Comparison of ENCODE assay signal across 1 cellular context in the genomic region with DNA sequence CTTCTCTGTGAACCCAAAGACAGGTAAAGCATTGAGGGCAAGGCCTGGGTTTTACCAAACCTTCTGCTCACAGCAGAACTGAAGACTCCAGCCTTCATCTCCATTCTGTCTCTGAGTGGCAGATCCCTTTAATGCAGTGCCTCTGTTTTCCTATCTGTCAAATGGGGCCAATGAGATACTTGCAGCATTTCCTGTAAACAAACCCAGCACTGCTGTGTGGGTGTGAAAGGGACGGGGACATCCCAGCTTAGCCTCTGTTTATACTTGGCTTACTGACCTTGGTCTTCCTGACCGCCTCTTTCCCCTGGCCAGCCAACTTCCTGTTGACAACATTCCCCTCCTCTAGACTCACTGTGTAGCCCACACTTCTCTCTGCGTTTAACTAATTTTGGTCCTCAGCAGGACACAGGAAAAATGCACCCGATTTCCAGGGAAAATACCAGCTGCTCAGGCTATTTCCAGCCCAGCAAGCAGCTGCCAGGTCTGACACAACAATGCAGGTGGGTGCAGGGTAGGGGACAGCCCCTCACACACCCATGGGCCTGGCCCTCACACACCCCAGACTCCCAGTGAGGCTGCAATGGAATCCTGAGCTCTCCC.
TF ChIP-seq lines count a peak whose summit lies in the region.

No MANE protein-coding gene starts in this region.

TF ChIP-seq in HepG2, 621 proteins besides CTCF, POLR2A, EP300 and RAD21 (continued from another document and continues in another):
- TF ChIP-seq, protein P1, sequence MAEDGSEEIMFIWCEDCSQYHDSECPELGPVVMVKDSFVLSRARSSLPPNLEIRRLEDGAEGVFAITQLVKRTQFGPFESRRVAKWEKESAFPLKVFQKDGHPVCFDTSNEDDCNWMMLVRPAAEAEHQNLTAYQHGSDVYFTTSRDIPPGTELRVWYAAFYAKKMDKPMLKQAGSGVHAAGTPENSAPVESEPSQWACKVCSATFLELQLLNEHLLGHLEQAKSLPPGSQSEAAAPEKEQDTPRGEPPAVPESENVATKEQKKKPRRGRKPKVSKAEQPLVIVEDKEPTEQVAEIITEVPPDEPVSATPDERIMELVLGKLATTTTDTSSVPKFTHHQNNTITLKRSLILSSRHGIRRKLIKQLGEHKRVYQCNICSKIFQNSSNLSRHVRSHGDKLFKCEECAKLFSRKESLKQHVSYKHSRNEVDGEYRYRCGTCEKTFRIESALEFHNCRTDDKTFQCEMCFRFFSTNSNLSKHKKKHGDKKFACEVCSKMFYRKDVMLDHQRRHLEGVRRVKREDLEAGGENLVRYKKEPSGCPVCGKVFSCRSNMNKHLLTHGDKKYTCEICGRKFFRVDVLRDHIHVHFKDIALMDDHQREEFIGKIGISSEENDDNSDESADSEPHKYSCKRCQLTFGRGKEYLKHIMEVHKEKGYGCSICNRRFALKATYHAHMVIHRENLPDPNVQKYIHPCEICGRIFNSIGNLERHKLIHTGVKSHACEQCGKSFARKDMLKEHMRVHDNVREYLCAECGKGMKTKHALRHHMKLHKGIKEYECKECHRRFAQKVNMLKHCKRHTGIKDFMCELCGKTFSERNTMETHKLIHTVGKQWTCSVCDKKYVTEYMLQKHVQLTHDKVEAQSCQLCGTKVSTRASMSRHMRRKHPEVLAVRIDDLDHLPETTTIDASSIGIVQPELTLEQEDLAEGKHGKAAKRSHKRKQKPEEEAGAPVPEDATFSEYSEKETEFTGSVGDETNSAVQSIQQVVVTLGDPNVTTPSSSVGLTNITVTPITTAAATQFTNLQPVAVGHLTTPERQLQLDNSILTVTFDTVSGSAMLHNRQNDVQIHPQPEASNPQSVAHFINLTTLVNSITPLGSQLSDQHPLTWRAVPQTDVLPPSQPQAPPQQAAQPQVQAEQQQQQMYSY (CRISPR knock-in tag; IDR thresholded peaks at IDR 0.05): no peak
- no peak for TF ChIP-seq ZNF709 (CRISPR knock-in tag; IDR thresholded peaks at IDR 0.05)
- TF ChIP-seq HNF4G (IDR thresholded peaks at IDR 0.05; ENCODE audit: borderline replicate concordance, low read depth, low read length): no peak
- no peak for TF ChIP-seq HNF4G (CRISPR knock-in tag; IDR thresholded peaks at IDR 0.05; ENCODE audit: borderline replicate concordance, low read depth)
- no peak for TF ChIP-seq HNRNPL (IDR thresholded peaks at IDR 0.05; ENCODE audit: low read depth, low read length)
- 0 out of 2 replicates have a peak, but pooled peaks have one; percentile 50 for TF ChIP-seq ZNF34 (CRISPR knock-in tag; IDR thresholded peaks at IDR 0.05; ENCODE audit: borderline replicate concordance)
- TF ChIP-seq ZNF816 (CRISPR knock-in tag; IDR thresholded peaks at IDR 0.05; ENCODE audit: borderline replicate concordance): peak; percentile 70
- TF ChIP-seq, protein P2, sequence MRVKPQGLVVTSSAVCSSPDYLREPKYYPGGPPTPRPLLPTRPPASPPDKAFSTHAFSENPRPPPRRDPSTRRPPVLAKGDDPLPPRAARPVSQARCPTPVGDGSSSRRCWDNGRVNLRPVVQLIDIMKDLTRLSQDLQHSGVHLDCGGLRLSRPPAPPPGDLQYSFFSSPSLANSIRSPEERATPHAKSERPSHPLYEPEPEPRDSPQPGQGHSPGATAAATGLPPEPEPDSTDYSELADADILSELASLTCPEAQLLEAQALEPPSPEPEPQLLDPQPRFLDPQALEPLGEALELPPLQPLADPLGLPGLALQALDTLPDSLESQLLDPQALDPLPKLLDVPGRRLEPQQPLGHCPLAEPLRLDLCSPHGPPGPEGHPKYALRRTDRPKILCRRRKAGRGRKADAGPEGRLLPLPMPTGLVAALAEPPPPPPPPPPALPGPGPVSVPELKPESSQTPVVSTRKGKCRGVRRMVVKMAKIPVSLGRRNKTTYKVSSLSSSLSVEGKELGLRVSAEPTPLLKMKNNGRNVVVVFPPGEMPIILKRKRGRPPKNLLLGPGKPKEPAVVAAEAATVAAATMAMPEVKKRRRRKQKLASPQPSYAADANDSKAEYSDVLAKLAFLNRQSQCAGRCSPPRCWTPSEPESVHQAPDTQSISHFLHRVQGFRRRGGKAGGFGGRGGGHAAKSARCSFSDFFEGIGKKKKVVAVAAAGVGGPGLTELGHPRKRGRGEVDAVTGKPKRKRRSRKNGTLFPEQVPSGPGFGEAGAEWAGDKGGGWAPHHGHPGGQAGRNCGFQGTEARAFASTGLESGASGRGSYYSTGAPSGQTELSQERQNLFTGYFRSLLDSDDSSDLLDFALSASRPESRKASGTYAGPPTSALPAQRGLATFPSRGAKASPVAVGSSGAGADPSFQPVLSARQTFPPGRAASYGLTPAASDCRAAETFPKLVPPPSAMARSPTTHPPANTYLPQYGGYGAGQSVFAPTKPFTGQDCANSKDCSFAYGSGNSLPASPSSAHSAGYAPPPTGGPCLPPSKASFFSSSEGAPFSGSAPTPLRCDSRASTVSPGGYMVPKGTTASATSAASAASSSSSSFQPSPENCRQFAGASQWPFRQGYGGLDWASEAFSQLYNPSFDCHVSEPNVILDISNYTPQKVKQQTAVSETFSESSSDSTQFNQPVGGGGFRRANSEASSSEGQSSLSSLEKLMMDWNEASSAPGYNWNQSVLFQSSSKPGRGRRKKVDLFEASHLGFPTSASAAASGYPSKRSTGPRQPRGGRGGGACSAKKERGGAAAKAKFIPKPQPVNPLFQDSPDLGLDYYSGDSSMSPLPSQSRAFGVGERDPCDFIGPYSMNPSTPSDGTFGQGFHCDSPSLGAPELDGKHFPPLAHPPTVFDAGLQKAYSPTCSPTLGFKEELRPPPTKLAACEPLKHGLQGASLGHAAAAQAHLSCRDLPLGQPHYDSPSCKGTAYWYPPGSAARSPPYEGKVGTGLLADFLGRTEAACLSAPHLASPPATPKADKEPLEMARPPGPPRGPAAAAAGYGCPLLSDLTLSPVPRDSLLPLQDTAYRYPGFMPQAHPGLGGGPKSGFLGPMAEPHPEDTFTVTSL (CRISPR knock-in tag; IDR thresholded peaks at IDR 0.05; ENCODE audit: borderline replicate concordance): peak; percentile 90; the same call in 1 of the 2 replicates
- TF ChIP-seq, protein P3, sequence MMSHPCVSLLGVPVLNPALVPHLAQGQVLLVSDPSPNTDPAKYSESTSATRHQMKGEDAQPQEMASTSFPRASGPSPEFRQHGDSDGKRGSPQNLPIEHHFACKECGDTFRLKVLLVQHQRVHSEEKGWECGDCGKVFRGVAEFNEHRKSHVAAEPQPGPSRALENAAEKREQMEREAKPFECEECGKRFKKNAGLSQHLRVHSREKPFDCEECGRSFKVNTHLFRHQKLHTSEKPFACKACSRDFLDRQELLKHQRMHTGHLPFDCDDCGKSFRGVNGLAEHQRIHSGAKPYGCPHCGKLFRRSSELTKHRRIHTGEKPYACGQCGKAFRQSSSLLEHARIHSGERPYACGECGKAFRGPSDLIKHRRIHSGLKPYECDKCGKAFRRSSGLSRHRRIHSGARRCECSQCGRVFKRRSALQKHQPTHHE (CRISPR knock-in tag; IDR thresholded peaks at IDR 0.05; ENCODE audit: borderline replicate concordance): no peak
- TF ChIP-seq, protein P4, sequence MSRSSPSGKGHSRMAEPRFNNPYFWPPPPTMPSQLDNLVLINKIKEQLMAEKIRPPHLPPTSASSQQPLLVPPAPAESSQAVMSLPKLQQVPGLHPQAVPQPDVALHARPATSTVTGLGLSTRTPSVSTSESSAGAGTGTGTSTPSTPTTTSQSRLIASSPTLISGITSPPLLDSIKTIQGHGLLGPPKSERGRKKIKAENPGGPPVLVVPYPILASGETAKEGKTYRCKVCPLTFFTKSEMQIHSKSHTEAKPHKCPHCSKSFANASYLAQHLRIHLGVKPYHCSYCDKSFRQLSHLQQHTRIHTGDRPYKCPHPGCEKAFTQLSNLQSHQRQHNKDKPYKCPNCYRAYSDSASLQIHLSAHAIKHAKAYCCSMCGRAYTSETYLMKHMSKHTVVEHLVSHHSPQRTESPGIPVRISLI (CRISPR knock-in tag; IDR thresholded peaks at IDR 0.05; ENCODE audit: borderline replicate concordance): peak; percentile 41; the same call in 1 of the 2 replicates
- TF ChIP-seq, protein P5, sequence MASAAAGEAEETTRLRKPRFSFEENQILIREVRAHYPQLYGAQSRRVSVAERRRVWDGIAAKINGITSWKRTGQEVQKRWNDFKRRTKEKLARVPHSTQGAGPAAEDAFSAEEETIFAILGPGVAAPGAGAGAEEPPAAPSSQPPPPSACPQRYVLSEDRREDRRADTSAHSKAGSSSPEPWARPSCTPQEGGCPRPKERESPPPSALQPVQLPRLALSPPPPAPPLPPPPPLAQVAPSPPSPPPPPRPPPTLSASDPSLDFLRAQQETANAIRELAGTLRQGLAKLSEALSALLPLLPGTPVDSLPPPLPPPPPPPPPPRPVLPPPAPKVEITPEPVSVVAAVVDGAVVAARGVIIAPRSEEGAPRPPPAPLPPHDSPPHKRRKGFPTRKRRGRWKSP (CRISPR knock-in tag; IDR thresholded peaks at IDR 0.05): peak; percentile 33; the same call in 1 of the 2 replicates
- TF ChIP-seq FLYWCH1 (CRISPR knock-in tag; IDR thresholded peaks at IDR 0.05): no peak
- TF ChIP-seq SATB2 (CRISPR knock-in tag; IDR thresholded peaks at IDR 0.05): peak; percentile 55; the same call in 1 of the 2 replicates
- peak; percentile 91 for TF ChIP-seq FOXP1 (IDR thresholded peaks at IDR 0.05)
- peak; percentile 99 for TF ChIP-seq FOXP1 (CRISPR knock-in tag; IDR thresholded peaks at IDR 0.05)
- TF ChIP-seq, protein P6, sequence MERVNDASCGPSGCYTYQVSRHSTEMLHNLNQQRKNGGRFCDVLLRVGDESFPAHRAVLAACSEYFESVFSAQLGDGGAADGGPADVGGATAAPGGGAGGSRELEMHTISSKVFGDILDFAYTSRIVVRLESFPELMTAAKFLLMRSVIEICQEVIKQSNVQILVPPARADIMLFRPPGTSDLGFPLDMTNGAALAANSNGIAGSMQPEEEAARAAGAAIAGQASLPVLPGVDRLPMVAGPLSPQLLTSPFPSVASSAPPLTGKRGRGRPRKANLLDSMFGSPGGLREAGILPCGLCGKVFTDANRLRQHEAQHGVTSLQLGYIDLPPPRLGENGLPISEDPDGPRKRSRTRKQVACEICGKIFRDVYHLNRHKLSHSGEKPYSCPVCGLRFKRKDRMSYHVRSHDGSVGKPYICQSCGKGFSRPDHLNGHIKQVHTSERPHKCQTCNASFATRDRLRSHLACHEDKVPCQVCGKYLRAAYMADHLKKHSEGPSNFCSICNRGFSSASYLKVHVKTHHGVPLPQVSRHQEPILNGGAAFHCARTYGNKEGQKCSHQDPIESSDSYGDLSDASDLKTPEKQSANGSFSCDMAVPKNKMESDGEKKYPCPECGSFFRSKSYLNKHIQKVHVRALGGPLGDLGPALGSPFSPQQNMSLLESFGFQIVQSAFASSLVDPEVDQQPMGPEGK (CRISPR knock-in tag; IDR thresholded peaks at IDR 0.05): peak; percentile 19; the same call in 1 of the 2 replicates
- 0 out of 2 replicates have a peak, but pooled peaks have one; percentile 10 for TF ChIP-seq TEAD2 (CRISPR knock-in tag; IDR thresholded peaks at IDR 0.05)
- peak; percentile 70 for TF ChIP-seq HNF4A (CRISPR knock-in tag; IDR thresholded peaks at IDR 0.05)
- TF ChIP-seq ATRX (CRISPR knock-in tag; IDR thresholded peaks at IDR 0.05; ENCODE audit: borderline replicate concordance): no peak
- no peak for TF ChIP-seq HMGA1 (CRISPR knock-in tag; conservative IDR thresholded peaks at IDR 0.05)
- TF ChIP-seq RBAK (CRISPR knock-in tag; IDR thresholded peaks at IDR 0.05): no peak
- TF ChIP-seq ZNF788 (CRISPR knock-in tag; IDR thresholded peaks at IDR 0.05; ENCODE audit: borderline replicate concordance): peak; percentile 66; the same call in 1 of the 2 replicates
- no peak for TF ChIP-seq HNRNPUL1 (IDR thresholded peaks at IDR 0.05; ENCODE audit: low read depth, low read length)
- no peak for TF ChIP-seq TOE1 (CRISPR knock-in tag; IDR thresholded peaks at IDR 0.05)
- TF ChIP-seq YEATS4 (CRISPR knock-in tag; IDR thresholded peaks at IDR 0.05; ENCODE audit: borderline replicate concordance): peak; percentile 75
- TF ChIP-seq ZNF446 (CRISPR knock-in tag; IDR thresholded peaks at IDR 0.05): no peak
- no peak for TF ChIP-seq NCOA5 (CRISPR knock-in tag; IDR thresholded peaks at IDR 0.05)
- peak; percentile 68; the same call in 1 of the 2 replicates for TF ChIP-seq ZNF670 (CRISPR knock-in tag; IDR thresholded peaks at IDR 0.05; ENCODE audit: borderline replicate concordance)
- TF ChIP-seq PAWR (CRISPR knock-in tag; IDR thresholded peaks at IDR 0.05; ENCODE audit: borderline replicate concordance): no peak
- TF ChIP-seq MXI1 (IDR thresholded peaks at IDR 0.05; ENCODE audit: borderline replicate concordance, low read depth, low read length): peak; percentile 59; the same call in 1 of the 3 replicates
- TF ChIP-seq, protein P7, sequence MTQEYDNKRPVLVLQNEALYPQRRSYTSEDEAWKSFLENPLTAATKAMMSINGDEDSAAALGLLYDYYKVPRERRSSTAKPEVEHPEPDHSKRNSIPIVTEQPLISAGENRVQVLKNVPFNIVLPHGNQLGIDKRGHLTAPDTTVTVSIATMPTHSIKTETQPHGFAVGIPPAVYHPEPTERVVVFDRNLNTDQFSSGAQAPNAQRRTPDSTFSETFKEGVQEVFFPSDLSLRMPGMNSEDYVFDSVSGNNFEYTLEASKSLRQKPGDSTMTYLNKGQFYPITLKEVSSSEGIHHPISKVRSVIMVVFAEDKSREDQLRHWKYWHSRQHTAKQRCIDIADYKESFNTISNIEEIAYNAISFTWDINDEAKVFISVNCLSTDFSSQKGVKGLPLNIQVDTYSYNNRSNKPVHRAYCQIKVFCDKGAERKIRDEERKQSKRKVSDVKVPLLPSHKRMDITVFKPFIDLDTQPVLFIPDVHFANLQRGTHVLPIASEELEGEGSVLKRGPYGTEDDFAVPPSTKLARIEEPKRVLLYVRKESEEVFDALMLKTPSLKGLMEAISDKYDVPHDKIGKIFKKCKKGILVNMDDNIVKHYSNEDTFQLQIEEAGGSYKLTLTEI (CRISPR knock-in tag; conservative IDR thresholded peaks at IDR 0.05): no peak
- TF ChIP-seq KAT7 (CRISPR knock-in tag; IDR thresholded peaks at IDR 0.05; ENCODE audit: borderline replicate concordance): peak; percentile 83; the same call in 1 of the 2 replicates
- 0 out of 2 replicates have a peak, but pooled peaks have one; percentile 70 for TF ChIP-seq RELA (CRISPR knock-in tag; IDR thresholded peaks at IDR 0.05)
- TF ChIP-seq ZSCAN9 (CRISPR knock-in tag; IDR thresholded peaks at IDR 0.05; ENCODE audit: borderline replicate concordance): peak; percentile 72
- TF ChIP-seq, protein P8, sequence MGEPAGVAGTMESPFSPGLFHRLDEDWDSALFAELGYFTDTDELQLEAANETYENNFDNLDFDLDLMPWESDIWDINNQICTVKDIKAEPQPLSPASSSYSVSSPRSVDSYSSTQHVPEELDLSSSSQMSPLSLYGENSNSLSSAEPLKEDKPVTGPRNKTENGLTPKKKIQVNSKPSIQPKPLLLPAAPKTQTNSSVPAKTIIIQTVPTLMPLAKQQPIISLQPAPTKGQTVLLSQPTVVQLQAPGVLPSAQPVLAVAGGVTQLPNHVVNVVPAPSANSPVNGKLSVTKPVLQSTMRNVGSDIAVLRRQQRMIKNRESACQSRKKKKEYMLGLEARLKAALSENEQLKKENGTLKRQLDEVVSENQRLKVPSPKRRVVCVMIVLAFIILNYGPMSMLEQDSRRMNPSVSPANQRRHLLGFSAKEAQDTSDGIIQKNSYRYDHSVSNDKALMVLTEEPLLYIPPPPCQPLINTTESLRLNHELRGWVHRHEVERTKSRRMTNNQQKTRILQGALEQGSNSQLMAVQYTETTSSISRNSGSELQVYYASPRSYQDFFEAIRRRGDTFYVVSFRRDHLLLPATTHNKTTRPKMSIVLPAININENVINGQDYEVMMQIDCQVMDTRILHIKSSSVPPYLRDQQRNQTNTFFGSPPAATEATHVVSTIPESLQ (CRISPR knock-in tag; conservative IDR thresholded peaks at IDR 0.05): peak; percentile 46; the same call in 1 of the 2 replicates
- TF ChIP-seq ZNF431 (CRISPR knock-in tag; IDR thresholded peaks at IDR 0.05; ENCODE audit: borderline replicate concordance, low read depth): peak; percentile 93
- no peak for TF ChIP-seq ATF7 (IDR thresholded peaks at IDR 0.05)
- TF ChIP-seq ATF7 (CRISPR knock-in tag; IDR thresholded peaks at IDR 0.05): peak; percentile 82; the same call in 1 of the 2 replicates
- peak; percentile 69; the same call in 1 of the 2 replicates for TF ChIP-seq SOX13 (IDR thresholded peaks at IDR 0.05)
- TF ChIP-seq SOX13 (CRISPR knock-in tag; conservative IDR thresholded peaks at IDR 0.05 in 1 of 2, IDR thresholded peaks at IDR 0.05 in 1 of 2): peak in 1 of 2 experiments; percentile 75; a peak in 2 of 4 replicates
